23 cellular contexts compared by ENCODE assay signal in genomic region chr17:18381953-18382245, GRCh38. TPM values are rescaled to one million over a fixed set of nuclear protein-coding genes. Genes with fewer than 3 reads are reported as not detected.
DNase-seq lines count a peak whose midpoint lies in the region; ATAC-seq, FAIRE-seq and TF ChIP-seq lines count a peak whose summit lies in the region.
"Had no signal": no experiment of that assay in that cellular context is flagged by ENCODE, and none has a peak within 500 bp of the region (broad histone marks: within the 10 kb centered on the region; RNA-seq: fewer than 3 reads in every experiment).

No MANE protein-coding gene starts in this region.

- POLR2A ChIA-PET in naive thymus-derived CD4-positive, alpha-beta T cell (lab: Charles Lee) = no interaction called here
- POLR2A ChIA-PET in HEK293T (lab: Yijun Ruan, JAX) = no interaction called here

- H3K4me3 Mint-ChIP-seq in activated T-cell treated with anti-CD3 and anti-CD28 coated beads, Interleukin-2, amount 50 U/mL, for 4 hours = peak overlapping the region; percentile 47
- no peak overlapping the region for H3K4me3 Mint-ChIP-seq in activated T-cell treated with anti-CD3 and anti-CD28 coated beads, Interleukin-2, amount 50 U/mL, for 24 hours
- peak overlapping the region; percentile 6 for H3K4me3 Mint-ChIP-seq in central memory CD8-positive, alpha-beta T cell
- peak overlapping the region in 7 of 10 donors; percentile 7 to 75 (median 46) for H3K4me3 Mint-ChIP-seq in naive thymus-derived CD4-positive, alpha-beta T cell
- H3K4me3 Mint-ChIP-seq in stimulated activated effector memory CD8-positive, alpha-beta T cell treated with anti-CD3 and anti-CD28 coated beads, Interleukin-12 subunit alpha, Interleukin-12 subunit beta, amount 100 ng/mL, for 72 hours = peak overlapping the region; percentile 16

- no peaks in the 10 kb centered on the region for H3K9me3 ChIP-seq in naive thymus-derived CD4-positive, alpha-beta T cell (ENCODE audit: control insufficient read depth in 2 of 3, low read length in 3 of 3)

- H3K36me3 Mint-ChIP-seq in activated T-cell treated with anti-CD3 and anti-CD28 coated beads, Interleukin-2, amount 50 U/mL, for 4 hours (ENCODE audit: insufficient read depth) = no peaks in the 10 kb centered on the region
- no peaks in the 10 kb centered on the region for H3K36me3 Mint-ChIP-seq in activated T-cell treated with anti-CD3 and anti-CD28 coated beads, Interleukin-2, amount 50 U/mL, for 24 hours (ENCODE audit: low read depth)
- peaks cover 2% of the 10 kb centered on the region for H3K36me3 Mint-ChIP-seq in central memory CD8-positive, alpha-beta T cell (ENCODE audit: insufficient read depth)
- no peaks in the 10 kb centered on the region for H3K36me3 Mint-ChIP-seq in naive thymus-derived CD4-positive, alpha-beta T cell
- H3K36me3 Mint-ChIP-seq in stimulated activated effector memory CD8-positive, alpha-beta T cell treated with anti-CD3 and anti-CD28 coated beads, Interleukin-12 subunit alpha, Interleukin-12 subunit beta, amount 100 ng/mL, for 72 hours = no peaks in the 10 kb centered on the region
- H3K36me3 Mint-ChIP-seq: CD4-positive, CD25-positive, alpha-beta regulatory T cell had no signal

- no peak overlapping the region for H3K27ac Mint-ChIP-seq in activated T-cell treated with anti-CD3 and anti-CD28 coated beads, Interleukin-2, amount 50 U/mL, for 24 hours
- H3K27ac Mint-ChIP-seq in central memory CD8-positive, alpha-beta T cell (ENCODE audit: low read depth) = peak overlapping the region; percentile 25
- peak overlapping the region in 1 of 9 donors; percentile 28 for H3K27ac Mint-ChIP-seq in naive thymus-derived CD4-positive, alpha-beta T cell
- no peak overlapping the region for H3K27ac Mint-ChIP-seq in stimulated activated effector memory CD8-positive, alpha-beta T cell treated with anti-CD3 and anti-CD28 coated beads, Interleukin-12 subunit alpha, Interleukin-12 subunit beta, amount 100 ng/mL, for 72 hours

- no peak for TF ChIP-seq CTCF in D721Med (IDR thresholded peaks at IDR 0.05; ENCODE audit: insufficient read depth, missing control alignments)

- no peaks in the 10 kb centered on the region for H3K27me3 ChIP-seq in naive thymus-derived CD4-positive, alpha-beta T cell (ENCODE audit: control insufficient read depth in 2 of 2, insufficient read depth in 2 of 2, low read length in 2 of 2)

- DNase-seq in activated T-cell treated with anti-CD3 and anti-CD28 coated beads, Interleukin-2, amount 50 U/mL, for 4 hours = no peak
- no peak for DNase-seq in activated T-cell treated with anti-CD3 and anti-CD28 coated beads, Interleukin-2, amount 50 U/mL, for 24 hours
- no peak for DNase-seq in central memory CD8-positive, alpha-beta T cell (ENCODE audit: low spot score in 2 of 2)
- DNase-seq in naive thymus-derived CD4-positive, alpha-beta T cell = no peak
- peak in 1 of 2 donors; percentile 45 for DNase-seq in stimulated activated effector memory CD8-positive, alpha-beta T cell treated with anti-CD3 and anti-CD28 coated beads, Interleukin-12 subunit alpha, Interleukin-12 subunit beta, amount 100 ng/mL, for 72 hours (ENCODE audit: low spot score in 2 of 2)
- DNase-seq in D721Med (ENCODE audit: insufficient read length, low spot score) = no peak
- DNase-seq in HEK293T (ENCODE audit: extremely low spot score) = no peak
- DNase-seq: 8988T; Calu3; CD4-positive, CD25-positive, alpha-beta regulatory T cell; IMR-90; NCI-H1417 treated with DMSO at 0.1 percent for 48 hours; NCI-H187 treated with DMSO at 0.1 percent for 48 hours; NCI-H226; NCI-H524; NCI-H82; RPMI8226; SIG-M5 had no signal

- CTCF ChIA-PET in naive thymus-derived CD4-positive, alpha-beta T cell (lab: Charles Lee) = no interaction called here
- CTCF ChIA-PET in HEK293T (lab: Yijun Ruan, JAX) = no interaction called here

- H3K27ac ChIP-seq in naive thymus-derived CD4-positive, alpha-beta T cell (ENCODE audit: low read depth, low read length) = no peak overlapping the region

- H3K4me3 ChIP-seq in naive thymus-derived CD4-positive, alpha-beta T cell (ENCODE audit: low read length) = no peak overlapping the region

- no peak for ATAC-seq in activated T-cell treated with anti-CD3 and anti-CD28 coated beads, Interleukin-2, amount 50 U/mL, for 4 hours
- no peak for ATAC-seq in central memory CD8-positive, alpha-beta T cell (replicated peaks; ENCODE audit: extremely low read depth, poor library complexity, severe bottlenecking)
- ATAC-seq in naive thymus-derived CD4-positive, alpha-beta T cell = no peak
- ATAC-seq in stimulated activated effector memory CD8-positive, alpha-beta T cell treated with anti-CD3 and anti-CD28 coated beads, Interleukin-12 subunit alpha, Interleukin-12 subunit beta, amount 100 ng/mL, for 72 hours = no peak
- no peak for ATAC-seq in HG03520 (IDR thresholded peaks at IDR 0.05; ENCODE audit: unreplicated experiment)

- H3K4me1 Mint-ChIP-seq in activated T-cell treated with anti-CD3 and anti-CD28 coated beads, Interleukin-2, amount 50 U/mL, for 4 hours (ENCODE audit: low read depth) = peaks cover 10% of the 10 kb centered on the region
- peaks cover 1% of the 10 kb centered on the region for H3K4me1 Mint-ChIP-seq in activated T-cell treated with anti-CD3 and anti-CD28 coated beads, Interleukin-2, amount 50 U/mL, for 24 hours (ENCODE audit: low read depth)
- H3K4me1 Mint-ChIP-seq in central memory CD8-positive, alpha-beta T cell = no peaks in the 10 kb centered on the region
- H3K4me1 Mint-ChIP-seq in naive thymus-derived CD4-positive, alpha-beta T cell = peaks cover 0 to 5% (median 0%) of the 10 kb centered on the region in 7 donors
- H3K4me1 Mint-ChIP-seq in stimulated activated effector memory CD8-positive, alpha-beta T cell treated with anti-CD3 and anti-CD28 coated beads, Interleukin-12 subunit alpha, Interleukin-12 subunit beta, amount 100 ng/mL, for 72 hours = peaks cover 11% of the 10 kb centered on the region

- peaks cover 11% of the 10 kb centered on the region for H3K27me3 Mint-ChIP-seq in activated T-cell treated with anti-CD3 and anti-CD28 coated beads, Interleukin-2, amount 50 U/mL, for 4 hours (ENCODE audit: low read depth)
- H3K27me3 Mint-ChIP-seq in activated T-cell treated with anti-CD3 and anti-CD28 coated beads, Interleukin-2, amount 50 U/mL, for 24 hours = peaks cover 13% of the 10 kb centered on the region
- peaks cover 14% of the 10 kb centered on the region for H3K27me3 Mint-ChIP-seq in central memory CD8-positive, alpha-beta T cell
- H3K27me3 Mint-ChIP-seq in naive thymus-derived CD4-positive, alpha-beta T cell = peaks cover 6 to 25% (median 8%) of the 10 kb centered on the region in 5 donors

- H3K9me3 Mint-ChIP-seq in activated T-cell treated with anti-CD3 and anti-CD28 coated beads, Interleukin-2, amount 50 U/mL, for 4 hours = no peaks in the 10 kb centered on the region
- no peaks in the 10 kb centered on the region for H3K9me3 Mint-ChIP-seq in activated T-cell treated with anti-CD3 and anti-CD28 coated beads, Interleukin-2, amount 50 U/mL, for 24 hours
- no peaks in the 10 kb centered on the region for H3K9me3 Mint-ChIP-seq in central memory CD8-positive, alpha-beta T cell
- no peaks in the 10 kb centered on the region for H3K9me3 Mint-ChIP-seq in naive thymus-derived CD4-positive, alpha-beta T cell
- no peaks in the 10 kb centered on the region for H3K9me3 Mint-ChIP-seq in stimulated activated effector memory CD8-positive, alpha-beta T cell treated with anti-CD3 and anti-CD28 coated beads, Interleukin-12 subunit alpha, Interleukin-12 subunit beta, amount 100 ng/mL, for 72 hours
- H3K9me3 Mint-ChIP-seq: CD4-positive, CD25-positive, alpha-beta regulatory T cell had no signal

- H3K4me1 ChIP-seq in naive thymus-derived CD4-positive, alpha-beta T cell (ENCODE audit: control insufficient read depth in 2 of 2, insufficient read depth in 2 of 2, low read length in 2 of 2) = no peaks in the 10 kb centered on the region

- intact Hi-C loops in naive thymus-derived CD4-positive, alpha-beta T cell (cut with micrococcal nuclease) = no loop called here

- FAIRE-seq in D721Med (lab: Jason Lieb, UNC) = no peak
- FAIRE-seq: GM12892 had no signal

- H3K36me3 ChIP-seq in naive thymus-derived CD4-positive, alpha-beta T cell (ENCODE audit: control insufficient read depth in 2 of 3, insufficient read depth in 3 of 3, low read length in 3 of 3) = no peaks in the 10 kb centered on the region

TF ChIP-seq in HEK293T, 16 proteins besides CTCF, POLR2A, EP300 and RAD21:
- no peak for TF ChIP-seq NFRKB (IDR thresholded peaks at IDR 0.05)
- no peak for TF ChIP-seq LEF1 (IDR thresholded peaks at IDR 0.05; ENCODE audit: borderline replicate concordance)
- no peak for TF ChIP-seq FOXK2 (IDR thresholded peaks at IDR 0.05)
- no peak for TF ChIP-seq ARNT (IDR thresholded peaks at IDR 0.05)
- TF ChIP-seq CTBP1 (IDR thresholded peaks at IDR 0.05; ENCODE audit: borderline replicate concordance) = no peak
- TF ChIP-seq FOXA1 (IDR thresholded peaks at IDR 0.05) = no peak
- no peak for TF ChIP-seq ELF4 (IDR thresholded peaks at IDR 0.05)
- no peak for TF ChIP-seq FOXM1 (IDR thresholded peaks at IDR 0.05; ENCODE audit: borderline replicate concordance)
- no peak for TF ChIP-seq PKNOX1 (IDR thresholded peaks at IDR 0.05)
- TF ChIP-seq L3MBTL2 (conservative IDR thresholded peaks at IDR 0.05) = no peak
- no peak for TF ChIP-seq SP1 (IDR thresholded peaks at IDR 0.05)
- TF ChIP-seq HDGF (IDR thresholded peaks at IDR 0.05; ENCODE audit: borderline replicate concordance) = no peak
- no peak for TF ChIP-seq SUZ12 (IDR thresholded peaks at IDR 0.05)
- TF ChIP-seq BHLHE40 (IDR thresholded peaks at IDR 0.05; ENCODE audit: borderline replicate concordance) = no peak

RNA-seq across cellular contexts. Expression of gene EVPLL, which starts 4.3 kb away (rescaled TPM):
- under 1 TPM in 2 of 3 donors, not detected in 1; 0.14 to 0.18 TPM for total RNA-seq in activated T-cell treated with anti-CD3 and anti-CD28 coated beads, Interleukin-2, amount 50 U/mL, for 4 hours
- not detected for total RNA-seq in naive thymus-derived CD4-positive, alpha-beta T cell
- under 1 TPM in 1 of 2 donors, not detected in 1; 0.46 TPM for polyA plus RNA-seq in naive thymus-derived CD4-positive, alpha-beta T cell
- total RNA-seq: CD4-positive, CD25-positive, alpha-beta regulatory T cell; H7; IMR-90; M059J had no signal
- polyA plus RNA-seq: AG04450, IMR-90 had no signal

RNA-seq across cellular contexts. Expression of gene SHMT1, which starts 18.5 kb away (rescaled TPM):
- total RNA-seq in activated T-cell treated with anti-CD3 and anti-CD28 coated beads, Interleukin-2, amount 50 U/mL, for 4 hours = 10 to 100 TPM; 26.5 to 36.9 (median 29.7) TPM
- total RNA-seq in naive thymus-derived CD4-positive, alpha-beta T cell = 10 to 100 TPM in 4 of 5 experiments, 1 to 10 TPM in 1; 7.5 to 44.0 (median 14.7) TPM
- polyA plus RNA-seq in naive thymus-derived CD4-positive, alpha-beta T cell = 10 to 100 TPM; 24.8 to 25.8 TPM
